ENCODE assay signal across 12 cellular contexts in the genomic region with DNA sequence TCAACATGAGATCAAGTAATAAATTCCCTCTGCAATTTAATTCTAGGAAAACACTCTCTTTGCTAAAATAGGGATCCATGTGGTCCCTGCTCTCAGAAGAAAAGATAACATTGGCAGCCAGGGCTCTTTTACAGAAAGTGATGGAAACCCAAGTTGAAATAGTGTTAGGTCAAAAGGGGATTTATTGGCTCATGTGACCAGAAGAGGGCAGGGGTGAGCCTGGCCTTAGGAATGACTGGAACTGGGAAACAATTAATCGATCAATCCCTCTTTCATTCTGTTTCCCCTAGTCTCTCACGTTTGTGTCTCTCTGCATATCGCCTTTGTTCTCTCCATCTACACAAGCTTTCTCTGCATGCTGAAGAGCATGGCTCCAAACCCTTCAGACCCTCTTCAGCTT. TPM values are rescaled to one million over a fixed set of nuclear protein-coding genes. Genes with fewer than 3 reads are reported as not detected.
DNase-seq lines count a peak whose midpoint lies in the region; ATAC-seq, FAIRE-seq and TF ChIP-seq lines count a peak whose summit lies in the region.
"Had no signal": no experiment of that assay in that cellular context is flagged by ENCODE, and none has a peak within 500 bp of the region (broad histone marks: within the 10 kb centered on the region; RNA-seq: fewer than 3 reads in every experiment).

No MANE protein-coding gene starts in this region.

- H3K9ac ChIP-seq in GM12878 (ENCODE audit: control insufficient read depth, insufficient read depth, low read length) (no peak overlapping the region), mesendoderm (ENCODE audit: low read length) (no peak overlapping the region), trophoblast cell (ENCODE audit: low read length) (no peak overlapping the region)

- H3K18ac ChIP-seq in mesendoderm (ENCODE audit: low read length) (no peak overlapping the region), trophoblast cell (ENCODE audit: low read length) (no peak overlapping the region)

- RAD21 ChIA-PET in GM12878 (lab: Charles Lee; ENCODE audit: unreplicated experiment): interaction anchor here (1.0 kb wide), 1 partner anchor 338 kb away, joined by 3 read pairs; no protein-coding TSS in a partner anchor

- CTCF ChIA-PET in GM12878 (lab: Yijun Ruan, JAX): interaction anchor here (0.6 to 3.5 kb wide), 8 partner anchors 15 to 606 kb away, joined by 3 to 17 read pairs (median 4); no protein-coding TSS in a partner anchor
- CTCF ChIA-PET in Calu3 (lab: Charles Lee): no interaction called here
- CTCF ChIA-PET in activated CD4-positive, alpha-beta T cell treated with anti-CD3 and anti-CD28 coated beads, Interleukin-2, amount 10 ng/mL, durations not matched to agents 7 days and 5 days (lab: Charles Lee): no interaction called here

- H3K56ac ChIP-seq in mesendoderm (ENCODE audit: low read length): no peak overlapping the region

- no peak overlapping the region for H3K27ac Mint-ChIP-seq in Calu3 (ENCODE audit: unreplicated experiment)
- H3K27ac Mint-ChIP-seq in activated CD4-positive, alpha-beta T cell treated with anti-CD3 and anti-CD28 coated beads, Interleukin-2, amount 10 ng/mL, durations not matched to agents 7 days and 5 days: no peak overlapping the region
- H3K27ac Mint-ChIP-seq: activated naive CD4-positive, alpha-beta T cell treated with anti-CD3 and anti-CD28 coated beads, Interleukin-2, amount 10 ng/mL, durations not matched to agents 7 days and 5 days had no signal

- WGBS in GM12878 (ENCODE audit: insufficient coverage, insufficient replicate concordance, low lambda C conversion rate, missing lambda C conversion rate): 13% methylated on average over 3 of the region's 3 CpGs
- WGBS in mesendoderm (ENCODE audit: extremely low coverage, insufficient coverage, low lambda C conversion rate): no CpG with 5 or more reads among the region's 3 CpGs
- WGBS in trophoblast cell (ENCODE audit: extremely low coverage, insufficient coverage, insufficient read length): no CpG with 5 or more reads among the region's 3 CpGs
- WGBS in sigmoid colon, 2 donors: 63 to 79% methylated on average over 3 of the region's 3 CpGs

- TF ChIP-seq POLR2A in GM12878 (IDR thresholded peaks at IDR 0.05; ENCODE audit: low read depth, low read length) (no peak), sigmoid colon (IDR thresholded peaks at IDR 0.05) (no peak)

- H2BK12ac ChIP-seq in trophoblast cell (ENCODE audit: low read length): no peak overlapping the region

- H4K12ac ChIP-seq in trophoblast cell (ENCODE audit: low read depth, low read length): no peak overlapping the region

- H3K79me2 ChIP-seq in GM12878 (ENCODE audit: control insufficient read depth, insufficient read depth, low read length) (no peaks in the 10 kb centered on the region), mesendoderm (ENCODE audit: control insufficient read depth, insufficient read depth, low read length) (no peaks in the 10 kb centered on the region), trophoblast cell (ENCODE audit: control insufficient read depth, insufficient read depth, low read length, poor library complexity) (no peaks in the 10 kb centered on the region)

- no peaks in the 10 kb centered on the region for H3K4me1 Mint-ChIP-seq in Calu3 (ENCODE audit: low read depth, unreplicated experiment)
- H3K4me1 Mint-ChIP-seq in activated CD4-positive, alpha-beta T cell treated with anti-CD3 and anti-CD28 coated beads, Interleukin-2, amount 10 ng/mL, durations not matched to agents 7 days and 5 days: peaks cover 5% of the 10 kb centered on the region
- H3K4me1 Mint-ChIP-seq: activated naive CD4-positive, alpha-beta T cell treated with anti-CD3 and anti-CD28 coated beads, Interleukin-2, amount 10 ng/mL, durations not matched to agents 7 days and 5 days had no signal

- no peak for DNase-seq in D721Med (ENCODE audit: insufficient read length, low spot score)
- no peak for DNase-seq in HFF-Myc (ENCODE audit: extremely low read depth, low read depth)
- DNase-seq in GM12878 (ENCODE audit: low read depth, low spot score): no peak
- DNase-seq in mesendoderm: peak; percentile 51
- DNase-seq in Calu3: no peak
- no peak for DNase-seq in activated CD4-positive, alpha-beta T cell treated with anti-CD3 and anti-CD28 coated beads, Interleukin-2, amount 10 ng/mL, durations not matched to agents 7 days and 5 days
- DNase-seq in trophoblast cell: no peak
- no peak for DNase-seq in sigmoid colon
- DNase-seq: activated CD4-positive, alpha-beta T cell treated with anti-CD3 and anti-CD28 coated beads for 48 hours; activated naive CD4-positive, alpha-beta T cell treated with anti-CD3 and anti-CD28 coated beads, Interleukin-2, amount 10 ng/mL, durations not matched to agents 7 days and 5 days; NCI-H1092 treated with DMSO at 0.1 percent for 48 hours had no signal

- H4K8ac ChIP-seq in mesendoderm (ENCODE audit: low read depth, low read length) (no peak overlapping the region), trophoblast cell (ENCODE audit: low read depth, low read length) (no peak overlapping the region)

- no peaks in the 10 kb centered on the region for H3K4me1 ChIP-seq in GM12878 (ENCODE audit: control insufficient read depth, insufficient read depth, low read length)
- no peaks in the 10 kb centered on the region for H3K4me1 ChIP-seq in mesendoderm (ENCODE audit: control insufficient read depth, low read depth, low read length)
- H3K4me1 ChIP-seq in trophoblast cell (ENCODE audit: control insufficient read depth in 1 of 2, insufficient read depth in 2 of 2, low read length in 2 of 2): no peaks in the 10 kb centered on the region
- peaks cover 0 to under 1% (median 0%) of the 10 kb centered on the region in 4 donors for H3K4me1 ChIP-seq in sigmoid colon

- TF ChIP-seq RAD21 in GM12878 (IDR thresholded peaks at IDR 0.05; ENCODE audit: insufficient read depth, low read depth, low read length): peak; percentile 21; the same call in 1 of the 2 replicates

- H3K27me3 Mint-ChIP-seq in Calu3 (ENCODE audit: unreplicated experiment): no peaks in the 10 kb centered on the region
- H3K27me3 Mint-ChIP-seq in activated CD4-positive, alpha-beta T cell treated with anti-CD3 and anti-CD28 coated beads, Interleukin-2, amount 10 ng/mL, durations not matched to agents 7 days and 5 days: no peaks in the 10 kb centered on the region

- H2AK5ac ChIP-seq in mesendoderm (ENCODE audit: low read length) (no peak overlapping the region), trophoblast cell (ENCODE audit: low read length) (no peak overlapping the region)

- no peak overlapping the region for H2BK15ac ChIP-seq in mesendoderm (replicated peaks; ENCODE audit: low read depth)

- H3K9me3 Mint-ChIP-seq in Calu3 (ENCODE audit: low read depth, unreplicated experiment): no peaks in the 10 kb centered on the region
- no peaks in the 10 kb centered on the region for H3K9me3 Mint-ChIP-seq in activated CD4-positive, alpha-beta T cell treated with anti-CD3 and anti-CD28 coated beads, Interleukin-2, amount 10 ng/mL, durations not matched to agents 7 days and 5 days
- H3K9me3 Mint-ChIP-seq: activated naive CD4-positive, alpha-beta T cell treated with anti-CD3 and anti-CD28 coated beads, Interleukin-2, amount 10 ng/mL, durations not matched to agents 7 days and 5 days had no signal

- H2BK5ac ChIP-seq in mesendoderm (ENCODE audit: low read length) (no peak overlapping the region), trophoblast cell (ENCODE audit: low read depth, low read length, poor library complexity) (no peak overlapping the region)

- no peak overlapping the region for H3K4me3 Mint-ChIP-seq in Calu3 (ENCODE audit: low read depth, unreplicated experiment)
- H3K4me3 Mint-ChIP-seq in activated CD4-positive, alpha-beta T cell treated with anti-CD3 and anti-CD28 coated beads, Interleukin-2, amount 10 ng/mL, durations not matched to agents 7 days and 5 days: no peak overlapping the region
- H3K4me3 Mint-ChIP-seq: activated naive CD4-positive, alpha-beta T cell treated with anti-CD3 and anti-CD28 coated beads, Interleukin-2, amount 10 ng/mL, durations not matched to agents 7 days and 5 days had no signal

- in situ Hi-C loops in GM12878 (cut with MboI): loop anchor here (10.0 kb wide), 1 partner anchor 59 kb away; no protein-coding TSS in a partner anchor

- ATAC-seq in GM12878: no peak

- BruUV-seq in GM12878 (replicated peaks; lab: Mats Ljungman, UMichigan) (no TSS peak), Calu3 (replicated peaks; lab: Mats Ljungman, UMichigan) (no TSS peak)

- SMC1A ChIA-PET in GM12878 (lab: Charles Lee; ENCODE audit: uncharacterized antibody, unreplicated experiment): interaction anchor here (0.8 to 3.6 kb wide), 7 partner anchors 8 to 246 kb away, joined by 3 to 24 read pairs (median 3); no protein-coding TSS in a partner anchor

- no peak overlapping the region for H4K91ac ChIP-seq in trophoblast cell (ENCODE audit: low read depth, low read length)

- TF ChIP-seq CTCF in D721Med (IDR thresholded peaks at IDR 0.05; ENCODE audit: insufficient read depth, missing control alignments) (peak; percentile 36), HFF-Myc (IDR thresholded peaks at IDR 0.05; ENCODE audit: low read depth, low read length, missing control alignments) (peak; percentile 28), GM12878 (IDR thresholded peaks at IDR 0.05 in 2 of 3, conservative IDR thresholded peaks at IDR 0.05 in 1 of 3; ENCODE audit: control insufficient read depth in 2 of 3, extremely low read depth in 1 of 3, insufficient read depth in 1 of 3, low read depth in 3 of 3, low read length in 3 of 3) (peak in 2 of 3 experiments; percentile 16 to 26; a peak in 3 of 6 replicates), Calu3 (IDR thresholded peaks at IDR 0.05; ENCODE audit: unreplicated experiment) (no peak), sigmoid colon (IDR thresholded peaks at IDR 0.05) (no peak)

- H3K4ac ChIP-seq in mesendoderm (ENCODE audit: low read depth, low read length) (no peak overlapping the region), trophoblast cell (ENCODE audit: low read depth, low read length) (no peak overlapping the region)

- H3K36me3 ChIP-seq in GM12878 (ENCODE audit: control insufficient read depth in 2 of 2, insufficient read depth in 2 of 2, low read length in 1 of 2) (no peaks in the 10 kb centered on the region), mesendoderm (ENCODE audit: control insufficient read depth, insufficient read depth, low read length) (no peaks in the 10 kb centered on the region), trophoblast cell (ENCODE audit: control insufficient read depth in 1 of 2, insufficient read depth in 2 of 2, low read length in 2 of 2) (no peaks in the 10 kb centered on the region), sigmoid colon (no peaks in the 10 kb centered on the region)

- H2AFZ ChIP-seq in GM12878 (ENCODE audit: control insufficient read depth, low read depth, low read length): no peak overlapping the region
- no peak overlapping the region for H2AFZ ChIP-seq in trophoblast cell (ENCODE audit: insufficient read depth, low read length, poor library complexity)

- no peak for TF ChIP-seq EP300 in GM12878 (IDR thresholded peaks at IDR 0.05; ENCODE audit: borderline replicate concordance in 1 of 2, control insufficient read depth in 1 of 2, low read depth in 2 of 2, low read length in 2 of 2)
- TF ChIP-seq EP300 in sigmoid colon (IDR thresholded peaks at IDR 0.05): no peak

- H3K27ac ChIP-seq in GM12878 (ENCODE audit: control insufficient read depth, insufficient read depth): no peak overlapping the region
- no peak overlapping the region for H3K27ac ChIP-seq in mesendoderm (ENCODE audit: low read depth, low read length)
- no peak overlapping the region for H3K27ac ChIP-seq in trophoblast cell (ENCODE audit: low read depth, low read length)
- H3K27ac ChIP-seq in sigmoid colon: no peak overlapping the region

- H3K4me2 ChIP-seq in GM12878 (ENCODE audit: control insufficient read depth, insufficient read depth): no peak overlapping the region
- H3K4me2 ChIP-seq in mesendoderm (ENCODE audit: low read length): no peak overlapping the region
- H3K4me2 ChIP-seq in trophoblast cell (ENCODE audit: low read length): no peak overlapping the region

- no peak overlapping the region for H3K14ac ChIP-seq in trophoblast cell (ENCODE audit: low read length)

- H4K20me1 ChIP-seq in GM12878 (ENCODE audit: control insufficient read depth, insufficient read depth): no peaks in the 10 kb centered on the region

- no peaks in the 10 kb centered on the region for H3K36me3 Mint-ChIP-seq in Calu3 (ENCODE audit: insufficient read depth, unreplicated experiment)
- H3K36me3 Mint-ChIP-seq in activated CD4-positive, alpha-beta T cell treated with anti-CD3 and anti-CD28 coated beads, Interleukin-2, amount 10 ng/mL, durations not matched to agents 7 days and 5 days (ENCODE audit: low read depth): no peaks in the 10 kb centered on the region
- H3K36me3 Mint-ChIP-seq: activated naive CD4-positive, alpha-beta T cell treated with anti-CD3 and anti-CD28 coated beads, Interleukin-2, amount 10 ng/mL, durations not matched to agents 7 days and 5 days had no signal

- H3K9me3 ChIP-seq in GM12878 (replicated peaks; ENCODE audit: control insufficient read depth, insufficient read depth, low read length): no peaks in the 10 kb centered on the region
- H3K9me3 ChIP-seq in trophoblast cell (ENCODE audit: insufficient read depth, low read depth, low read length): no peaks in the 10 kb centered on the region
- no peaks in the 10 kb centered on the region for H3K9me3 ChIP-seq in sigmoid colon

- H3K27me3 ChIP-seq in GM12878 (replicated peaks in 1 of 2; ENCODE audit: control insufficient read depth in 2 of 2, insufficient read depth in 2 of 2, low read length in 1 of 2) (no peaks in the 10 kb centered on the region; a peak in 2 of 4 replicates), mesendoderm (ENCODE audit: insufficient read depth, low read length, poor library complexity) (no peaks in the 10 kb centered on the region), trophoblast cell (ENCODE audit: insufficient read depth, low read length) (no peaks in the 10 kb centered on the region), sigmoid colon (no peaks in the 10 kb centered on the region)

- intact Hi-C loops in GM12878 (cut with micrococcal nuclease; ENCODE audit: unreplicated experiment): no loop called here
- intact Hi-C loops in Calu3 (cut with micrococcal nuclease; ENCODE audit: unreplicated experiment): no loop called here
- intact Hi-C loops in sigmoid colon (cut with DNase I): no loop called here

- no peak overlapping the region for H4K5ac ChIP-seq in mesendoderm (ENCODE audit: low read length)

- H3K79me1 ChIP-seq in mesendoderm (ENCODE audit: low read length) (no peaks in the 10 kb centered on the region), trophoblast cell (ENCODE audit: low read length) (no peaks in the 10 kb centered on the region)

- H3K4me3 ChIP-seq in HFF-Myc (replicated peaks; ENCODE audit: low read depth, low read length) (no peak overlapping the region), GM12878 (no peak overlapping the region), mesendoderm (ENCODE audit: low read length) (no peak overlapping the region), trophoblast cell (ENCODE audit: low read depth, low read length) (no peak overlapping the region), sigmoid colon (no peak overlapping the region)

- POLR2A ChIA-PET in GM12878 (lab: Charles Lee): interaction anchor here (0.6 kb wide), 1 partner anchor 45 kb away, joined by 3 read pairs; no protein-coding TSS in a partner anchor
- POLR2A ChIA-PET in activated CD4-positive, alpha-beta T cell treated with anti-CD3 and anti-CD28 coated beads, Interleukin-2, amount 10 ng/mL, durations not matched to agents 7 days and 5 days (lab: Charles Lee): no interaction called here

- H3K23ac ChIP-seq in mesendoderm (ENCODE audit: low read length) (no peak overlapping the region), trophoblast cell (ENCODE audit: low read length) (no peak overlapping the region)

- no peak overlapping the region for H2BK120ac ChIP-seq in mesendoderm (ENCODE audit: low read depth, low read length)
- no peak overlapping the region for H2BK120ac ChIP-seq in trophoblast cell (ENCODE audit: insufficient read depth, low read length, poor library complexity)

- FAIRE-seq in D721Med (lab: Jason Lieb, UNC) (no peak), GM12878 (lab: Jason Lieb, UNC) (no peak)
- FAIRE-seq: G401.6 had no signal

RNA-seq across cellular contexts. Expression of a gene that starts 58.3 kb away (rescaled TPM):
- 9.2 and 11.0 TPM in 2 replicates for total RNA-seq in GM12878 (2013; cell fraction: nucleolus; rRNA removed)
- total RNA-seq in GM12878 (2014; rRNA removed): 26.8 and 28.6 TPM in 2 replicates
- 27.1 and 28.6 TPM in 2 replicates for total RNA-seq in GM12878 (2014; rRNA removed; fragmentation: Illumina TruSeq; extraction: Trizol)
- 32.8 and 36.8 TPM in 2 replicates for total RNA-seq in GM12878 (2021)
- 8.8 TPM for polyA plus RNA-seq in GM12878 (2011; ENCODE audit: low read depth)
- polyA plus RNA-seq in GM12878 (2011; rRNA removed): 23.5 and 30.9 TPM in 2 replicates
- polyA plus RNA-seq in GM12878 (2011; cell fraction: cytosol; rRNA removed): 31.2 and 32.4 TPM in 2 replicates
- 16.0 and 18.4 TPM in 2 replicates for polyA plus RNA-seq in GM12878 (2011; cell fraction: nucleus; rRNA removed)
- polyA plus RNA-seq in GM12878 (2012): 15.3 and 15.6 TPM in 2 replicates
- 28.5 and 34.8 TPM in 2 replicates for polyA plus RNA-seq in GM12878 (2014; fragmentation: Illumina TruSeq; extraction: Trizol)
- polyA plus RNA-seq in GM12878 (2014; fragmentation: Nextera tagmentation; extraction: Ambion mirVana): 10 to 100 TPM in 1 of 2 experiments, 1 to 10 TPM in 1; 8.6 to 14.2 TPM
- 30.9 and 34.0 TPM in 2 replicates for polyA plus RNA-seq in GM12878 (2014; rRNA removed)
- 10 to 100 TPM; 35.7 to 38.5 TPM for polyA plus RNA-seq in GM12878 (2016; fragmentation: Nextera tagmentation; extraction: Ambion mirVana)
- polyA minus RNA-seq in GM12878 (2011; rRNA and poly(A)+ RNA removed): 42.9 and 50.7 TPM in 2 replicates
- 16.9 and 17.2 TPM in 2 replicates for polyA minus RNA-seq in GM12878 (2011; cell fraction: cytosol; rRNA and poly(A)+ RNA removed)
- 7.3 and 11.7 TPM in 2 replicates for polyA minus RNA-seq in GM12878 (2011; cell fraction: nucleus; rRNA and poly(A)+ RNA removed)
- 28.7 TPM for polyA plus RNA-seq in mesendoderm (2013, experiment 1 of 2)
- polyA plus RNA-seq in mesendoderm (2013, experiment 2 of 2): 27.7 TPM
- 13.3 and 15.2 TPM in 2 replicates for total RNA-seq in Calu3 (2022)
- total RNA-seq in activated CD4-positive, alpha-beta T cell treated with anti-CD3 and anti-CD28 coated beads, Interleukin-2, amount 10 ng/mL, durations not matched to agents 7 days and 5 days: 1 to 10 TPM; 8.0 to 8.1 TPM
- 9.2 and 9.6 TPM in 2 replicates for polyA plus RNA-seq in trophoblast cell (2013)
- total RNA-seq in sigmoid colon: 100 to 1,000 TPM in 2 of 4 donors, 10 to 100 TPM in 2; 35.7 to 162 (median 101) TPM
- polyA plus RNA-seq in sigmoid colon: 10 to 100 TPM; 19.2 to 45.0 (median 24.0) TPM

Comparison
In these comparisons a context has a peak if more than half of its experiments do, and no peak if none do; other contexts are left out.
1. CTCF ChIP-seq: peak in D721Med (single experiment), HFF-Myc (single experiment) and GM12878 (2 of 3); none in Calu3 (single experiment) and sigmoid colon (0 of 4).